8 cellular contexts compared by ENCODE assay signal in the genomic region with DNA sequence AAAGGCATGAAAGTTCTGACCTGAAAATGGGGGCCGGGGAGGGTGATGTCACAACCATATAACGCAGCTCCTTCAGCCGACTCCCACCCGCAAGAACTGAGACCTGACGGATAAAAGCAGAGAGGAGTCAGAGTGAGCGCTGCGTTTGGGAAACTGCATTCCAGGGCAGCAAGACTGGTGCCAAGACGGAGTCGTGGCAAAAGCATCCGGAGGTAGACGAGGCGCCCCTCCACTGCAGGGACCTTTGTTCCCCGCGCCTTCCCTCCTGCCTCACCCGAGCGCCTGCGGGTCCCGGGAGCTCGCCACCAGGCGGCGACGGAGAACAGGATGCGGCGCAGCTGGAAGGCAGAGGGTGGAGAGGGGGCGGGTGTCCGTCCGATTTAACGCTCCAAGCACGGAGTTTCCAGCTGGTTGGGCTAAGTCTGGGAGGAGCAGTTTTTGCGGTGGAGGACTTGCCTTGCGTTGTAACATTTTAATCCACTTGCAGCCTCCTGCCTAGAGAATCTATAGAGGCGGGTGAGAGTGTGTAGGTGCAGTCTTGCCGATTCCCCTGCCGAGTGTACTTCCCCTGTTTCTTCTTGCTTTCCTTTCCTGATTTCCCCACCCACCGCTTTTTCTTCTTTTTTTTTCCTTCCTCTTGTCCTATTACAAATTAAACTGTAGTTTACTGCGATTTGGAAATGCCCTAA. TPM values are rescaled to one million over a fixed set of nuclear protein-coding genes. Genes with fewer than 3 reads are reported as not detected.
A peak's percentile ranks its signal among the peaks of the same experiment; 100 is the strongest.
DNase-seq lines count a peak whose midpoint lies in the region; ATAC-seq, FAIRE-seq and TF ChIP-seq lines count a peak whose summit lies in the region.

No MANE protein-coding gene starts in this region.

- H3K27me3 Mint-ChIP-seq in activated naive CD8-positive, alpha-beta T cell: peaks cover 11% of the 10 kb centered on the region

- TF ChIP-seq CTCF in DOHH2 (IDR thresholded peaks at IDR 0.05; ENCODE audit: low read depth, low read length, poor library complexity, severe bottlenecking): peak; percentile 62
- TF ChIP-seq CTCF in cardiac muscle cell (IDR thresholded peaks at IDR 0.05; ENCODE audit: low read depth, low read length): peak; percentile 97
- TF ChIP-seq CTCF in pancreas (IDR thresholded peaks at IDR 0.05): peak; percentile 68 to 83 (median 80)
- peak; percentile 81 to 90 (median 85) for TF ChIP-seq CTCF in transverse colon (IDR thresholded peaks at IDR 0.05)

- H3K9me3 Mint-ChIP-seq in activated naive CD8-positive, alpha-beta T cell (ENCODE audit: low read depth): no peaks in the 10 kb centered on the region

- DNase-seq in HT1080 (ENCODE audit: low read depth): peak; percentile 90
- peak; percentile 37 for DNase-seq in SK-N-MC (ENCODE audit: low read depth, low spot score)
- DNase-seq in cardiac muscle cell (ENCODE audit: low read depth in 1 of 2, low spot score in 1 of 2): peak; percentile 90 to 93
- DNase-seq in pancreas: peak; percentile 80 to 93 (median 88)
- DNase-seq in transverse colon: peak; percentile 91

- ATAC-seq in GM21390 (IDR thresholded peaks at IDR 0.05; ENCODE audit: unreplicated experiment) (peak; percentile 55), pancreas (peak; percentile 82 to 90 (median 88))

- H3K4me3 Mint-ChIP-seq in activated naive CD8-positive, alpha-beta T cell: peak overlapping the region; percentile 82

- peak overlapping the region; percentile 47 for H3K27ac Mint-ChIP-seq in activated naive CD8-positive, alpha-beta T cell

- H3K4me1 Mint-ChIP-seq in activated naive CD8-positive, alpha-beta T cell (ENCODE audit: low read depth): peaks cover 26% of the 10 kb centered on the region

- peaks cover 5% of the 10 kb centered on the region for H3K27me3 ChIP-seq in DOHH2 (ENCODE audit: control insufficient read depth, low read length)
- H3K27me3 ChIP-seq in cardiac muscle cell: peaks cover 24% of the 10 kb centered on the region
- no peaks in the 10 kb centered on the region for H3K27me3 ChIP-seq in pancreas
- H3K27me3 ChIP-seq in transverse colon: no peaks in the 10 kb centered on the region

- TF ChIP-seq EP300 in transverse colon (IDR thresholded peaks at IDR 0.05; ENCODE audit: low read depth): no peak

- no peaks in the 10 kb centered on the region for H3F3A ChIP-seq in DOHH2 (ENCODE audit: control insufficient read depth, insufficient read depth)

- H3K9ac ChIP-seq in SK-N-MC (ENCODE audit: insufficient read length): peak overlapping the region; percentile 75

- no peak for FAIRE-seq in pancreas (lab: Jason Lieb, UNC)

- H3K9me2 ChIP-seq in DOHH2 (replicated peaks; ENCODE audit: control insufficient read depth, low read length): no peaks in the 10 kb centered on the region

- H3K36me3 ChIP-seq in DOHH2 (ENCODE audit: control insufficient read depth, low read length) (no peaks in the 10 kb centered on the region), SK-N-MC (ENCODE audit: insufficient read depth, low read length) (no peaks in the 10 kb centered on the region), cardiac muscle cell (no peaks in the 10 kb centered on the region), pancreas (no peaks in the 10 kb centered on the region), transverse colon (no peaks in the 10 kb centered on the region)

- in situ Hi-C loops in transverse colon (cut with MboI; ENCODE audit: low pct_ligation_motif_present in 1 of 4, low pct_unique_long_range_greater_than_20kb in 1 of 4, low sequenced_read_pairs in 3 of 4): loop anchor here in 3 of 4 donors (10.0 to 25.0 kb wide), 6 partner anchors 219 to 594 kb away; a partner anchor contains a TSS

- H3K27ac ChIP-seq in DOHH2 (ENCODE audit: low read depth, low read length) (no peak overlapping the region), SK-N-MC (no peak overlapping the region), cardiac muscle cell (no peak overlapping the region), pancreas (peak overlapping the region in 3 of 4 donors; percentile 71 to 92 (median 86)), transverse colon (peak overlapping the region; percentile 83 to 95 (median 90))

- 0% methylated on average over 26 to 36 of the region's 36 CpGs for WGBS in pancreas, 2 donors
- 0 to 1% methylated on average over 4 to 36 of the region's 36 CpGs for WGBS in transverse colon (ENCODE audit: low coverage in 1 of 2), 2 donors

- peak; percentile 45 for TF ChIP-seq POLR2A in transverse colon (IDR thresholded peaks at IDR 0.05)

- no peaks in the 10 kb centered on the region for H3K79me2 ChIP-seq in DOHH2 (ENCODE audit: control insufficient read depth, low read length)

- H3K4me2 ChIP-seq in DOHH2 (ENCODE audit: low read length): peak overlapping the region; percentile 48

- no peaks in the 10 kb centered on the region for H3K36me3 Mint-ChIP-seq in activated naive CD8-positive, alpha-beta T cell

- H3K4me1 ChIP-seq in DOHH2 (ENCODE audit: control insufficient read depth, low read length) (no peaks in the 10 kb centered on the region), cardiac muscle cell (ENCODE audit: low read depth) (no peaks in the 10 kb centered on the region), pancreas (peaks cover 6 to 8% (median 6%) of the 10 kb centered on the region in 3 donors), transverse colon (peaks cover 0 to 19% (median 8%) of the 10 kb centered on the region in 4 donors)

- intact Hi-C loops in pancreas (cut with DNase I) (no loop called here), transverse colon (cut with DNase I; ENCODE audit: low total_unique reads) (no loop called here)

- no peaks in the 10 kb centered on the region for H4K20me1 ChIP-seq in DOHH2 (ENCODE audit: control insufficient read depth, insufficient read depth, low read depth, low read length)

- H3K4me3 ChIP-seq in DOHH2 (ENCODE audit: low read length): peak overlapping the region; percentile 49
- H3K4me3 ChIP-seq in SK-N-MC: peak overlapping the region; percentile 85
- peak overlapping the region; percentile 38 for H3K4me3 ChIP-seq in cardiac muscle cell
- H3K4me3 ChIP-seq in pancreas: peak overlapping the region; percentile 37 to 66 (median 60)
- H3K4me3 ChIP-seq in transverse colon: peak overlapping the region; percentile 52 to 69 (median 60)

- H3K9me3 ChIP-seq in DOHH2 (ENCODE audit: control insufficient read depth, insufficient read depth, low read length) (no peaks in the 10 kb centered on the region; the same call in 1 of the 2 replicates), SK-N-MC (ENCODE audit: low read depth, low read length) (no peaks in the 10 kb centered on the region), cardiac muscle cell (ENCODE audit: low read depth) (no peaks in the 10 kb centered on the region), pancreas (no peaks in the 10 kb centered on the region), transverse colon (no peaks in the 10 kb centered on the region)

RNA-seq across cellular contexts. Expression of a gene that starts 1.2 kb away (rescaled TPM):
- 14.1 and 17.3 TPM in 2 replicates for total RNA-seq in HT1080 (2014; rRNA removed; shearing (Covaris generic))
- polyA plus RNA-seq in HT1080 (2015; cell fraction: cytosol; rRNA removed): 9.9 and 13.7 TPM in 2 replicates
- polyA plus RNA-seq in HT1080 (2015; cell fraction: nucleus; rRNA removed): 27.5 and 34.3 TPM in 2 replicates
- total RNA-seq in cardiac muscle cell (0.60 and 0.81 TPM in 2 replicates), pancreas (1 to 10 TPM; 2.7 to 6.8 (median 4.7) TPM), transverse colon (10 to 100 TPM in 3 of 4 donors, 1 to 10 TPM in 1; 5.4 to 33.3 (median 24.8) TPM)
- polyA plus RNA-seq in cardiac muscle cell (0.12 and 0.42 TPM in 2 replicates), pancreas (1 to 10 TPM; 4.4 to 5.7 TPM)

Comparison
In these comparisons a context has a peak if more than half of its experiments do, and no peak if none do; other contexts are left out.
1. H3K27ac ChIP-seq: peak in pancreas (3 of 4) and transverse colon (4 of 4); none in DOHH2 (single experiment), SK-N-MC (single experiment) and cardiac muscle cell (single experiment).
2. DNase-seq: peak in every context shown above with its lines; median percentile 92 in cardiac muscle cell; 91 in transverse colon; 90 in HT1080; 88 in pancreas; 37 in SK-N-MC.
3. Peak in every context shown above with its lines, with median percentiles within 50 percentile points of each other: H3K4me3 ChIP-seq and CTCF ChIP-seq.